Comparison of ENCODE assay signal across 8 cellular contexts in the genomic region with DNA sequence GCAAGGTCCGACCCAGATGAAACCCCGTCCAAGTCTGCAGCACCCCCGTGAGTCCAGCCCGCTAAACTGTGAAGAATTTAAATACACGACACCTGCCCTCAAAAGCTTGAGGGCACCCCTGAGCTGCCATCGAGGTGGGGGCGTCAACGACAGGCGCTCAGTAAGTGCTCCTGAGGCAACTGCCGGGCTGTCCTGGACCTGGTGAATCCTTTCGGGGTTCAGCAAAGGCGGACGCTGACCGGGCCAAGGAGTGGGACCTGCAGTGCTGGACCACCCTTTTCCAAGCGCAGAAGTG. TPM values are rescaled to one million over a fixed set of nuclear protein-coding genes. Genes with fewer than 3 reads are reported as not detected.
A peak's percentile ranks its signal among the peaks of the same experiment; 100 is the strongest.
DNase-seq lines count a peak whose midpoint lies in the region; ATAC-seq and TF ChIP-seq lines count a peak whose summit lies in the region.

No MANE protein-coding gene starts in this region.

- ATAC-seq in WTC11 (peak; percentile 9; the same call in 1 of the 2 replicates), GM18520 (IDR thresholded peaks at IDR 0.05; ENCODE audit: unreplicated experiment) (no peak)
- ATAC-seq in stimulated activated effector memory CD8-positive, alpha-beta T cell treated with anti-CD3 and anti-CD28 coated beads, Interleukin-12 subunit alpha, Interleukin-12 subunit beta, amount 100 ng/mL, for 72 hours, result no peak

- peak overlapping the region; percentile 89 for H3K4me3 Mint-ChIP-seq in WTC11
- peak overlapping the region; percentile 83 for H3K4me3 Mint-ChIP-seq in stimulated activated effector memory CD8-positive, alpha-beta T cell treated with anti-CD3 and anti-CD28 coated beads, Interleukin-12 subunit alpha, Interleukin-12 subunit beta, amount 100 ng/mL, for 72 hours

- no peaks in the 10 kb centered on the region for H3K9me3 Mint-ChIP-seq in WTC11
- no peaks in the 10 kb centered on the region for H3K9me3 Mint-ChIP-seq in stimulated activated effector memory CD8-positive, alpha-beta T cell treated with anti-CD3 and anti-CD28 coated beads, Interleukin-12 subunit alpha, Interleukin-12 subunit beta, amount 100 ng/mL, for 72 hours

- POLR2A ChIA-PET in HEK293 (lab: Yijun Ruan, JAX) (interaction anchor here (1.0 kb wide), 1 partner anchor 40 kb away, joined by 4 read pairs; no protein-coding TSS in a partner anchor), WTC11 (lab: Charles Lee) (no interaction called here)

- H3K36me3 ChIP-seq in HEK293 (ENCODE audit: control insufficient read depth in 2 of 2, insufficient read depth in 1 of 2, low read length in 2 of 2) (peaks cover 7 to 23% of the 10 kb centered on the region in 2 experiments; a peak in 2 of 3 replicates), hepatocyte (replicated peaks; ENCODE audit: insufficient read depth, low read depth) (no peaks in the 10 kb centered on the region)

- H3K27ac ChIP-seq in HEK293 (ENCODE audit: extremely low read depth, low read depth, low read length) (peak overlapping the region; percentile 82; the same call in 1 of the 2 replicates), hepatocyte (peak overlapping the region; percentile 100)

- H3K4me1 ChIP-seq in HEK293 (ENCODE audit: control insufficient read depth, insufficient read depth, low read length) (peaks cover 4% of the 10 kb centered on the region), hepatocyte (ENCODE audit: insufficient read depth) (peaks cover 4% of the 10 kb centered on the region)

- peaks cover 31% of the 10 kb centered on the region for H3K79me2 ChIP-seq in hepatocyte

- H3K4me3 ChIP-seq in AG10803 (ENCODE audit: low read length) (peak overlapping the region; percentile 99), HEK293 (ENCODE audit: low read depth, low read length) (peak overlapping the region; percentile 89), hepatocyte (peak overlapping the region; percentile 92)

- H2AFZ ChIP-seq in hepatocyte, result peak overlapping the region; percentile 86

- H3K27me3 ChIP-seq in hepatocyte, result no peaks in the 10 kb centered on the region

- no peaks in the 10 kb centered on the region for H3K9me2 ChIP-seq in hepatocyte (replicated peaks; ENCODE audit: insufficient read depth)

- CTCF ChIA-PET in HEK293 (lab: Yijun Ruan, JAX), result interaction anchor here (0.6 to 1.5 kb wide), 6 partner anchors 24 to 406 kb away, joined by 3 to 6 read pairs (median 4); a partner anchor contains a TSS
- CTCF ChIA-PET in WTC11 (lab: Charles Lee), result interaction anchor here (0.8 to 3.8 kb wide), 3 partner anchors 11 to 313 kb away, joined by 4 to 13 read pairs (median 4); a partner anchor contains a TSS

- H3K4me1 Mint-ChIP-seq in WTC11, result peaks cover 9% of the 10 kb centered on the region
- H3K4me1 Mint-ChIP-seq in stimulated activated effector memory CD8-positive, alpha-beta T cell treated with anti-CD3 and anti-CD28 coated beads, Interleukin-12 subunit alpha, Interleukin-12 subunit beta, amount 100 ng/mL, for 72 hours, result peaks cover 33% of the 10 kb centered on the region

- DNase-seq in AG10803 (ENCODE audit: low read depth), result no peak
- no peak for DNase-seq in WTC11 (ENCODE audit: low spot score)
- DNase-seq in hepatocyte (ENCODE audit: low spot score), result peak; percentile 26
- peak in 1 of 2 donors; percentile 20 for DNase-seq in stimulated activated effector memory CD8-positive, alpha-beta T cell treated with anti-CD3 and anti-CD28 coated beads, Interleukin-12 subunit alpha, Interleukin-12 subunit beta, amount 100 ng/mL, for 72 hours (ENCODE audit: low spot score in 2 of 2)
- no peak for DNase-seq in retina
- DNase-seq in NCI-H1930 (lab: John Stamatoyannopoulos, UW), result no peak

- no peak overlapping the region for H3K27ac Mint-ChIP-seq in WTC11
- peak overlapping the region; percentile 75 for H3K27ac Mint-ChIP-seq in stimulated activated effector memory CD8-positive, alpha-beta T cell treated with anti-CD3 and anti-CD28 coated beads, Interleukin-12 subunit alpha, Interleukin-12 subunit beta, amount 100 ng/mL, for 72 hours

- H4K20me1 ChIP-seq in hepatocyte (ENCODE audit: insufficient read depth, poor library complexity, severe bottlenecking), result peaks cover 3% of the 10 kb centered on the region

- peak overlapping the region; percentile 98 for H3K4me2 ChIP-seq in hepatocyte

- under 1% methylated on average over 15 of the region's 15 CpGs for WGBS in hepatocyte (ENCODE audit: low lambda C conversion rate, missing lambda C conversion rate)

- peaks cover 6% of the 10 kb centered on the region; the same call in 1 of the 2 replicates for H3K36me3 Mint-ChIP-seq in WTC11
- H3K36me3 Mint-ChIP-seq in stimulated activated effector memory CD8-positive, alpha-beta T cell treated with anti-CD3 and anti-CD28 coated beads, Interleukin-12 subunit alpha, Interleukin-12 subunit beta, amount 100 ng/mL, for 72 hours, result peaks cover 23% of the 10 kb centered on the region

- no peak for TF ChIP-seq CTCF in AG10803 (conservative IDR thresholded peaks at IDR 0.05; ENCODE audit: low read length)
- peak; percentile 37; the same call in 1 of the 2 replicates for TF ChIP-seq CTCF in HEK293 (tag by site-specific recombination; IDR thresholded peaks at IDR 0.05)
- no peak for TF ChIP-seq CTCF in WTC11 (IDR thresholded peaks at IDR 0.05)
- TF ChIP-seq CTCF in hepatocyte (IDR thresholded peaks at IDR 0.05; ENCODE audit: poor library complexity), result no peak

- H3K9me3 ChIP-seq in HEK293 (ENCODE audit: control insufficient read depth, insufficient read depth, low read depth, low read length), result no peaks in the 10 kb centered on the region
- no peaks in the 10 kb centered on the region for H3K9me3 ChIP-seq in hepatocyte (ENCODE audit: low read depth)

- peaks cover 28% of the 10 kb centered on the region for H3K27me3 Mint-ChIP-seq in WTC11 (ENCODE audit: low read depth)

TF ChIP-seq in HEK293, 187 proteins besides CTCF, POLR2A, EP300 and RAD21:
- TF ChIP-seq OSR2 (tag by site-specific recombination; IDR thresholded peaks at IDR 0.05) (no peak), ZNF664 (tag by site-specific recombination; IDR thresholded peaks at IDR 0.05) (no peak), ZNF341 (tag by site-specific recombination; IDR thresholded peaks at IDR 0.05; ENCODE audit: low read depth) (no peak), ZNF140 (tag by site-specific recombination; IDR thresholded peaks at IDR 0.05) (no peak)
- TF ChIP-seq, protein P1, sequence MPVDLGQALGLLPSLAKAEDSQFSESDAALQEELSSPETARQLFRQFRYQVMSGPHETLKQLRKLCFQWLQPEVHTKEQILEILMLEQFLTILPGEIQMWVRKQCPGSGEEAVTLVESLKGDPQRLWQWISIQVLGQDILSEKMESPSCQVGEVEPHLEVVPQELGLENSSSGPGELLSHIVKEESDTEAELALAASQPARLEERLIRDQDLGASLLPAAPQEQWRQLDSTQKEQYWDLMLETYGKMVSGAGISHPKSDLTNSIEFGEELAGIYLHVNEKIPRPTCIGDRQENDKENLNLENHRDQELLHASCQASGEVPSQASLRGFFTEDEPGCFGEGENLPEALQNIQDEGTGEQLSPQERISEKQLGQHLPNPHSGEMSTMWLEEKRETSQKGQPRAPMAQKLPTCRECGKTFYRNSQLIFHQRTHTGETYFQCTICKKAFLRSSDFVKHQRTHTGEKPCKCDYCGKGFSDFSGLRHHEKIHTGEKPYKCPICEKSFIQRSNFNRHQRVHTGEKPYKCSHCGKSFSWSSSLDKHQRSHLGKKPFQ (tag by site-specific recombination; IDR thresholded peaks at IDR 0.05), result no peak

TF ChIP-seq in WTC11, 78 proteins besides CTCF, POLR2A, EP300 and RAD21 (continues in another document):
- TF ChIP-seq ELF4 (CRISPR knock-in tag; IDR thresholded peaks at IDR 0.05; ENCODE audit: low read depth) (no peak), SOX15 (CRISPR knock-in tag; IDR thresholded peaks at IDR 0.05) (no peak), ETV6 (CRISPR knock-in tag; IDR thresholded peaks at IDR 0.05) (no peak)
- TF ChIP-seq, protein P2, sequence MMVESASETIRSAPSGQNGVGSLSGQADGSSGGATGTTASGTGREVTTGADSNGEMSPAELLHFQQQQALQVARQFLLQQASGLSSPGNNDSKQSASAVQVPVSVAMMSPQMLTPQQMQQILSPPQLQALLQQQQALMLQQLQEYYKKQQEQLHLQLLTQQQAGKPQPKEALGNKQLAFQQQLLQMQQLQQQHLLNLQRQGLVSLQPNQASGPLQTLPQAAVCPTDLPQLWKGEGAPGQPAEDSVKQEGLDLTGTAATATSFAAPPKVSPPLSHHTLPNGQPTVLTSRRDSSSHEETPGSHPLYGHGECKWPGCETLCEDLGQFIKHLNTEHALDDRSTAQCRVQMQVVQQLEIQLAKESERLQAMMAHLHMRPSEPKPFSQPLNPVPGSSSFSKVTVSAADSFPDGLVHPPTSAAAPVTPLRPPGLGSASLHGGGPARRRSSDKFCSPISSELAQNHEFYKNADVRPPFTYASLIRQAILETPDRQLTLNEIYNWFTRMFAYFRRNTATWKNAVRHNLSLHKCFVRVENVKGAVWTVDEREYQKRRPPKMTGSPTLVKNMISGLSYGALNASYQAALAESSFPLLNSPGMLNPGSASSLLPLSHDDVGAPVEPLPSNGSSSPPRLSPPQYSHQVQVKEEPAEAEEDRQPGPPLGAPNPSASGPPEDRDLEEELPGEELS (CRISPR knock-in tag; IDR thresholded peaks at IDR 0.05), result no peak
- TF ChIP-seq, protein P3, sequence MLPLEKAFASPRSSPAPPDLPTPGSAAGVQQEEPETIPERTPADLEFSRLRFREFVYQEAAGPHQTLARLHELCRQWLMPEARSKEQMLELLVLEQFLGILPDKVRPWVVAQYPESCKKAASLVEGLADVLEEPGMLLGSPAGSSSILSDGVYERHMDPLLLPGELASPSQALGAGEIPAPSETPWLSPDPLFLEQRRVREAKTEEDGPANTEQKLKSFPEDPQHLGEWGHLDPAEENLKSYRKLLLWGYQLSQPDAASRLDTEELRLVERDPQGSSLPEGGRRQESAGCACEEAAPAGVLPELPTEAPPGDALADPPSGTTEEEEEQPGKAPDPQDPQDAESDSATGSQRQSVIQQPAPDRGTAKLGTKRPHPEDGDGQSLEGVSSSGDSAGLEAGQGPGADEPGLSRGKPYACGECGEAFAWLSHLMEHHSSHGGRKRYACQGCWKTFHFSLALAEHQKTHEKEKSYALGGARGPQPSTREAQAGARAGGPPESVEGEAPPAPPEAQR (CRISPR knock-in tag; IDR thresholded peaks at IDR 0.05), result no peak

RNA-seq across cellular contexts. Expression of a gene that starts 0.5 kb away (rescaled TPM):
- total RNA-seq in WTC11 (2021) (18.1 to 25.2 TPM (median 20.6 TPM) in 3 replicates), hepatocyte (14.0 and 21.2 TPM in 2 replicates)
- polyA plus RNA-seq in hepatocyte, result 33.8 and 43.6 TPM in 2 replicates
